ENCODE assay signal across 8 cellular contexts in genomic region chr22:41800348-41801146, GRCh38. TPM values are rescaled to one million over a fixed set of nuclear protein-coding genes. Genes with fewer than 3 reads are reported as not detected.
DNase-seq lines count a peak whose midpoint lies in the region; ATAC-seq, FAIRE-seq and TF ChIP-seq lines count a peak whose summit lies in the region.

Gene CCDC134 (plus strand): TSS chr22:41800679. CDS start chr22:41808891, 8,212 bp downstream.

- DNase-seq in NCI-H2029 (lab: John Stamatoyannopoulos, UW) (peak; percentile 78), T-helper 9 cell (peak; percentile 88), astrocyte (ENCODE audit: low read depth) (peak; percentile 58), hepatic stellate cell (ENCODE audit: low spot score) (peak; percentile 95), renal cortical epithelial cell (ENCODE audit: low read depth) (peak; percentile 59)

- peaks cover 22% of the 10 kb centered on the region for H3K79me2 ChIP-seq in astrocyte (ENCODE audit: insufficient read depth, low read length)

- H3K27ac ChIP-seq in astrocyte (ENCODE audit: low read depth, low read length): peak within 1 kb of the TSS; percentile 63

- FAIRE-seq in astrocyte (lab: Jason Lieb, UNC): no peak

- peak; percentile 94 for ATAC-seq in GM18498 (IDR thresholded peaks at IDR 0.05; ENCODE audit: unreplicated experiment)
- ATAC-seq in HG02884 (IDR thresholded peaks at IDR 0.05; ENCODE audit: unreplicated experiment): peak; percentile 79
- ATAC-seq in HG03469 (IDR thresholded peaks at IDR 0.05; ENCODE audit: unreplicated experiment): no peak

- no peaks in the 10 kb centered on the region for H3K36me3 ChIP-seq in astrocyte (ENCODE audit: insufficient read depth, low read length)

- H4K20me1 ChIP-seq in astrocyte (ENCODE audit: insufficient read depth, low read length): peaks cover 9% of the 10 kb centered on the region

- peak within 1 kb of the TSS; percentile 85 for H3K4me3 ChIP-seq in astrocyte (ENCODE audit: insufficient read depth, low read depth, low read length)

- H3K9ac ChIP-seq in astrocyte (ENCODE audit: low read length): peak within 1 kb of the TSS; percentile 84

- TF ChIP-seq CTCF in astrocyte (IDR thresholded peaks at IDR 0.05; ENCODE audit: insufficient read depth, low read depth, low read length): no peak

- H3K9me3 Mint-ChIP-seq in astrocyte (ENCODE audit: unreplicated experiment): no peaks in the 10 kb centered on the region

- peaks cover 15% of the 10 kb centered on the region for H3K4me1 ChIP-seq in astrocyte (ENCODE audit: insufficient read depth, low read length)

- peak within 1 kb of the TSS; percentile 55 for H3K27ac Mint-ChIP-seq in astrocyte (ENCODE audit: unreplicated experiment)

- H3K9me3 ChIP-seq in astrocyte (ENCODE audit: insufficient read depth, low read depth, low read length): no peaks in the 10 kb centered on the region

- no peaks in the 10 kb centered on the region for H3K36me3 Mint-ChIP-seq in astrocyte (ENCODE audit: low read depth, unreplicated experiment)

- H2AFZ ChIP-seq in astrocyte (ENCODE audit: low read depth, low read length): peak within 1 kb of the TSS; percentile 94

- H3K4me3 Mint-ChIP-seq in astrocyte (ENCODE audit: unreplicated experiment): peak within 1 kb of the TSS; percentile 92

- H3K4me2 ChIP-seq in astrocyte (ENCODE audit: low read length): peak within 1 kb of the TSS; percentile 97

- H3K27me3 Mint-ChIP-seq in astrocyte (ENCODE audit: low read depth, unreplicated experiment): no peaks in the 10 kb centered on the region

- no peaks in the 10 kb centered on the region for H3K27me3 ChIP-seq in astrocyte (ENCODE audit: insufficient read depth, low read length)

- peaks cover 12% of the 10 kb centered on the region for H3K4me1 Mint-ChIP-seq in astrocyte (ENCODE audit: low read depth, unreplicated experiment)

RNA-seq across cellular contexts. Expression of gene CCDC134, which starts in this region (rescaled TPM):
- total RNA-seq in astrocyte (7.7 and 11.3 TPM in 2 replicates), renal cortical epithelial cell (11.0 and 16.1 TPM in 2 replicates)
